In the genomic region with DNA sequence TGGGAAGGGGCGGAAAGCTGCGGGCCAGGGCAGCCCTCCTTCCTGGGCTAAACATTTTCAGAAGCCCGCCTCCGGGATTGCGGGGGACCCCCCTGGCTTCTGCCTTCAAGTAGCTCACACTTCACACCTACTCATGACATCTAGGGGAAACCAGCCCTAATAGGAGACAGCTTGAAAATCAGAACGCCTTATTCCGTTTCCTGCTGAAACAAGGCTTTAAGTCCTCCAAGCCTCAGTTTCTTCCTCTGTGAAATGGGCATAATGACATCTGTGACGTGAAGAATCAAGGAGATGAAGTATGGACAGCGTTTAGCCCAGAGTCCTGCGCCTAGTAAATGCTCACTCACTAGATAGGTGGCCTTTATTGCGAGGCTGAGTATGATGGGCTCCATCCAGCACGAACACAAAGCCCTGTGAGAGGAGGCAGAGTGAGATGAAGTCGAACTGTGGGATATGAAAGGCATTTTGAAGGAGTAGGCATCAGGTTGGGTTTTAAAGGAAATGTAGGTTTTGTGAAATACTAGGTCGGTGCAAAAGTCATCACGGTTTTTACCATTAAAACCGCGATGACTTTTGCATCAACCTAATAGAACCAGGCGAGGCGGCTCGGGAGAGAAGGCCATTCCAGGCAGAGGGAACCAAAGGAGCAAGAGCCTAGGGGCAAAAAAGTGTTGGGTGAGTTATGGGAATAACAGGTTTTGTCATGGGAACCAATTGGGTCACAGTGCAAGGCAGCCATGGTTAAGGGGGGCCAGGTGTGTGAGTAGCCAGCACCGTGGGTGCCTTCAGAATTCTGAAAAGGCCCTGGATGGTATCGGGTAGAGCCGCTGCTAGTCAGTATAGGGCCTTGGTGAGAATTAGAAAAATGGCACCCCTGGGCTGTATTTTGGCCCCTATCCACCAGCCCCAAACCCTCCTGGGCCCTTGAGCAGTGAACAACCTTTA, we compare ENCODE assay signal across 8 cellular contexts. TPM values are rescaled to one million over a fixed set of nuclear protein-coding genes. Genes with fewer than 3 reads are reported as not detected.
DNase-seq lines count a peak whose midpoint lies in the region; ATAC-seq and TF ChIP-seq lines count a peak whose summit lies in the region.

No MANE protein-coding gene starts in this region.

- POLR2A ChIA-PET in SK-N-SH (lab: Yijun Ruan, JAX) = interaction anchor here (0.6 kb wide), 1 partner anchor 30 kb away, joined by 3 read pairs; no protein-coding TSS in a partner anchor
- POLR2A ChIA-PET in activated CD4-positive, alpha-beta memory T cell treated with anti-CD3 and anti-CD28 coated beads for 36 hours (lab: Charles Lee) = interaction anchor here (0.8 to 1.1 kb wide), 3 partner anchors 85 to 275 kb away, joined by 3 to 4 read pairs (median 3); a partner anchor contains a TSS

- no peaks in the 10 kb centered on the region for H3K9me3 Mint-ChIP-seq in activated CD4-positive, alpha-beta memory T cell treated with anti-CD3 and anti-CD28 coated beads for 36 hours

- peaks cover 8% of the 10 kb centered on the region for H3F3A ChIP-seq in SK-N-SH (replicated peaks; ENCODE audit: insufficient read depth)

- DNase-seq in SK-N-SH (no peak), HUDEP-2 (lab: John Stamatoyannopoulos, UW; ENCODE audit: unreplicated experiment in 76 of 76) (no peak), KBM-7 (no peak)
- DNase-seq in activated CD4-positive, alpha-beta memory T cell treated with anti-CD3 and anti-CD28 coated beads for 36 hours = no peak

- peaks cover 15 to 27% of the 10 kb centered on the region in 2 experiments for H3K4me1 ChIP-seq in SK-N-SH (ENCODE audit: control insufficient read depth in 1 of 2, insufficient read depth in 2 of 2, low read depth in 1 of 2, low read length in 1 of 2)
- peaks cover 3 to 26% (median 25%) of the 10 kb centered on the region in 5 donors for H3K4me1 ChIP-seq in subcutaneous abdominal adipose tissue (ENCODE audit: control insufficient read depth in 5 of 5, insufficient read depth in 5 of 5, low read length in 5 of 5)

- H3K27ac ChIP-seq in SK-N-SH (ENCODE audit: low read depth in 2 of 2, low read length in 1 of 2) (peak overlapping the region; percentile 86 to 96), subcutaneous abdominal adipose tissue (ENCODE audit: low read depth, low read length) (peak overlapping the region; percentile 96)

- no peaks in the 10 kb centered on the region for H3K9me3 ChIP-seq in SK-N-SH
- no peaks in the 10 kb centered on the region for H3K9me3 ChIP-seq in iPS-18c (ENCODE audit: control insufficient read depth, insufficient read depth, low read length)
- no peaks in the 10 kb centered on the region for H3K9me3 ChIP-seq in subcutaneous abdominal adipose tissue (ENCODE audit: control insufficient read depth in 5 of 5, low read length in 5 of 5)

- no peak for TF ChIP-seq EP300 in SK-N-SH (IDR thresholded peaks at IDR 0.05; ENCODE audit: borderline replicate concordance in 1 of 2, low read depth in 1 of 2, low read length in 1 of 2)

- H3K27me3 Mint-ChIP-seq in activated CD4-positive, alpha-beta memory T cell treated with anti-CD3 and anti-CD28 coated beads for 36 hours = no peaks in the 10 kb centered on the region

- H3K27me3 ChIP-seq in SK-N-SH (ENCODE audit: insufficient read depth) (no peaks in the 10 kb centered on the region), subcutaneous abdominal adipose tissue (ENCODE audit: control insufficient read depth in 5 of 5, insufficient read depth in 4 of 5, low read length in 5 of 5) (no peaks in the 10 kb centered on the region)

- H3K27ac Mint-ChIP-seq in activated CD4-positive, alpha-beta memory T cell treated with anti-CD3 and anti-CD28 coated beads for 36 hours = peak overlapping the region; percentile 95

- intact Hi-C loops in activated CD4-positive, alpha-beta memory T cell treated with anti-CD3 and anti-CD28 coated beads for 36 hours (cut with micrococcal nuclease) = loop anchor here (2.0 to 10.0 kb wide), 4 partner anchors 67 to 541 kb away; a partner anchor contains a TSS

- 72% methylated on average over 23 of the region's 23 CpGs for WGBS in SK-N-SH (ENCODE audit: low lambda C conversion rate)

- H2AFZ ChIP-seq in SK-N-SH (ENCODE audit: low read depth) = peak overlapping the region; percentile 90

- H3K9me2 ChIP-seq in SK-N-SH = no peaks in the 10 kb centered on the region

- in situ Hi-C loops in KBM-7 (cut with MboI; ENCODE audit: low pct_unique_long_range_greater_than_20kb, low sequenced_read_pairs) = no loop called here

- H3K4me2 ChIP-seq in SK-N-SH = peak overlapping the region; percentile 85

- H3K36me3 ChIP-seq in SK-N-SH (replicated peaks in 1 of 2; ENCODE audit: control insufficient read depth in 1 of 2, insufficient read depth in 2 of 2, low read length in 1 of 2) (no peaks in the 10 kb centered on the region), subcutaneous abdominal adipose tissue (ENCODE audit: control insufficient read depth in 5 of 5, insufficient read depth in 5 of 5, low read length in 5 of 5) (no peaks in the 10 kb centered on the region)

- H3K79me2 ChIP-seq in SK-N-SH (ENCODE audit: insufficient read depth) = peaks cover 40% of the 10 kb centered on the region

- ATAC-seq in SK-N-SH treated with all-trans-retinoic acid at 6 μM for 48 hours (no peak), GM18858 (IDR thresholded peaks at IDR 0.05; ENCODE audit: unreplicated experiment) (no peak)

- no peaks in the 10 kb centered on the region for H3K36me3 Mint-ChIP-seq in activated CD4-positive, alpha-beta memory T cell treated with anti-CD3 and anti-CD28 coated beads for 36 hours

- H3K4me3 ChIP-seq in SK-N-SH (ENCODE audit: low read depth in 2 of 2, low read length in 1 of 2) (peak overlapping the region; percentile 84 to 97), iPS-18c (ENCODE audit: insufficient read depth, low read depth, low read length) (peak overlapping the region; percentile 59), subcutaneous abdominal adipose tissue (ENCODE audit: low read depth in 1 of 5, low read length in 5 of 5) (peak overlapping the region; percentile 62 to 96 (median 76))

- H3K9ac ChIP-seq in SK-N-SH (peak overlapping the region; percentile 96), subcutaneous abdominal adipose tissue (ENCODE audit: low read length in 5 of 5) (peak overlapping the region in 4 of 5 donors; percentile 66 to 85 (median 72))

- H3K4me3 Mint-ChIP-seq in activated CD4-positive, alpha-beta memory T cell treated with anti-CD3 and anti-CD28 coated beads for 36 hours = peak overlapping the region; percentile 84

- H4K20me1 ChIP-seq in SK-N-SH (ENCODE audit: insufficient read depth) = no peaks in the 10 kb centered on the region

- peaks cover 26% of the 10 kb centered on the region for H3K4me1 Mint-ChIP-seq in activated CD4-positive, alpha-beta memory T cell treated with anti-CD3 and anti-CD28 coated beads for 36 hours (ENCODE audit: low read depth)

- no peak for TF ChIP-seq RAD21 in SK-N-SH (IDR thresholded peaks at IDR 0.05; ENCODE audit: low read length)

- no peak for TF ChIP-seq CTCF in SK-N-SH (IDR thresholded peaks at IDR 0.05)

- CTCF ChIA-PET in SK-N-SH (lab: Yijun Ruan, JAX) = interaction anchor here (2.8 to 4.1 kb wide), 2 partner anchors 33 to 43 kb away, joined by 17 to 18 read pairs; a partner anchor contains a TSS
- CTCF ChIA-PET in activated CD4-positive, alpha-beta memory T cell treated with anti-CD3 and anti-CD28 coated beads for 36 hours (lab: Charles Lee) = interaction anchor here (0.8 to 2.2 kb wide), 5 partner anchors 29 to 199 kb away, joined by 3 to 12 read pairs (median 4); no protein-coding TSS in a partner anchor

TF ChIP-seq in SK-N-SH, 30 proteins besides CTCF, POLR2A, EP300 and RAD21:
- TF ChIP-seq MEF2A (IDR thresholded peaks at IDR 0.05; ENCODE audit: borderline replicate concordance, low read depth) = no peak
- TF ChIP-seq, protein P1, sequence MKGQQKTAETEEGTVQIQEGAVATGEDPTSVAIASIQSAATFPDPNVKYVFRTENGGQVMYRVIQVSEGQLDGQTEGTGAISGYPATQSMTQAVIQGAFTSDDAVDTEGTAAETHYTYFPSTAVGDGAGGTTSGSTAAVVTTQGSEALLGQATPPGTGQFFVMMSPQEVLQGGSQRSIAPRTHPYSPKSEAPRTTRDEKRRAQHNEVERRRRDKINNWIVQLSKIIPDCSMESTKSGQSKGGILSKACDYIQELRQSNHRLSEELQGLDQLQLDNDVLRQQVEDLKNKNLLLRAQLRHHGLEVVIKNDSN (IDR thresholded peaks at IDR 0.05; ENCODE audit: borderline replicate concordance, low read depth) = no peak
- no peak for TF ChIP-seq GATA2 (CRISPR knock-in tag; IDR thresholded peaks at IDR 0.05)
- TF ChIP-seq GABPA (IDR thresholded peaks at IDR 0.05; ENCODE audit: low read depth) = no peak
TF ChIP-seq in SK-N-SH: peak in this region for 0.

TF ChIP-seq in SK-N-SH treated with all-trans-retinoic acid at 6 μM for 48 hours, 23 proteins besides CTCF, POLR2A, EP300 and RAD21 (continues in another document):
- TF ChIP-seq TOX (CRISPR knock-in tag; IDR thresholded peaks at IDR 0.05; ENCODE audit: borderline replicate concordance) = no peak
- TF ChIP-seq, protein P2, sequence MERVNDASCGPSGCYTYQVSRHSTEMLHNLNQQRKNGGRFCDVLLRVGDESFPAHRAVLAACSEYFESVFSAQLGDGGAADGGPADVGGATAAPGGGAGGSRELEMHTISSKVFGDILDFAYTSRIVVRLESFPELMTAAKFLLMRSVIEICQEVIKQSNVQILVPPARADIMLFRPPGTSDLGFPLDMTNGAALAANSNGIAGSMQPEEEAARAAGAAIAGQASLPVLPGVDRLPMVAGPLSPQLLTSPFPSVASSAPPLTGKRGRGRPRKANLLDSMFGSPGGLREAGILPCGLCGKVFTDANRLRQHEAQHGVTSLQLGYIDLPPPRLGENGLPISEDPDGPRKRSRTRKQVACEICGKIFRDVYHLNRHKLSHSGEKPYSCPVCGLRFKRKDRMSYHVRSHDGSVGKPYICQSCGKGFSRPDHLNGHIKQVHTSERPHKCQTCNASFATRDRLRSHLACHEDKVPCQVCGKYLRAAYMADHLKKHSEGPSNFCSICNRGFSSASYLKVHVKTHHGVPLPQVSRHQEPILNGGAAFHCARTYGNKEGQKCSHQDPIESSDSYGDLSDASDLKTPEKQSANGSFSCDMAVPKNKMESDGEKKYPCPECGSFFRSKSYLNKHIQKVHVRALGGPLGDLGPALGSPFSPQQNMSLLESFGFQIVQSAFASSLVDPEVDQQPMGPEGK (CRISPR knock-in tag; IDR thresholded peaks at IDR 0.05; ENCODE audit: borderline replicate concordance) = no peak
- no peak for TF ChIP-seq ZNF70 (CRISPR knock-in tag; IDR thresholded peaks at IDR 0.05)

RNA-seq across cellular contexts. Expression of a gene that starts 1.0 kb away (rescaled TPM):
- 18.3 and 27.6 TPM in 2 replicates for polyA plus RNA-seq in SK-N-SH (2012; rRNA removed)
- polyA plus RNA-seq in SK-N-SH (2012; cell fraction: cytosol; rRNA removed) = 7.1 and 8.2 TPM in 2 replicates
- 65.5 and 104 TPM in 2 replicates for polyA plus RNA-seq in SK-N-SH (2012; cell fraction: nucleus; rRNA removed)
- 10 to 100 TPM; 19.6 to 23.6 TPM for total RNA-seq in activated CD4-positive, alpha-beta memory T cell treated with anti-CD3 and anti-CD28 coated beads for 36 hours

RNA-seq across cellular contexts. Expression of a gene that starts 33.0 kb away (rescaled TPM):
- polyA plus RNA-seq in SK-N-SH (2012; rRNA removed) = 0.03 TPM in 1 of 2 replicates, not detected in the other
- 0.01 and 0.03 TPM in 2 replicates for polyA plus RNA-seq in SK-N-SH (2012; cell fraction: cytosol; rRNA removed)
- not detected in 2 replicates for polyA plus RNA-seq in SK-N-SH (2012; cell fraction: nucleus; rRNA removed)
- total RNA-seq in activated CD4-positive, alpha-beta memory T cell treated with anti-CD3 and anti-CD28 coated beads for 36 hours = not detected
